21 cellular contexts compared by ENCODE assay signal in the genomic region with DNA sequence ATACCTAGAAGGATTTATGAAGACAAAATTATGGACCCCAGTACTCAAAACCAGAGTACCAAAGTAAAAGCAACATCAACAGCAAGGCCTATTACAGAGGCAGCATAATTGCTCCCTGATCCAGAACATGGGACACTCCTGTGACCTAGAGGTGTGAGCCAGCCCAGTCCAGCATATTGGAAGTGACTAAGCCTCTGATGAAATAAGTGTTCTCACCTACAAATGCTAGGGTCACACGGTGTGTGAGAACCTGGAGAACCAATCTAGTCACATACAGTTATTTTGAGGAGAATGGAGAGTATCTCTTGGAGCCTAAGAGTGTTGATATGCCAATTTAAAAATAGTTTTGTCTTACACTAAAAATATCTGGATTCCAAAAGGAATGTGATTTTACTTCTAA. TPM values are rescaled to one million over a fixed set of nuclear protein-coding genes. Genes with fewer than 3 reads are reported as not detected.
DNase-seq lines count a peak whose midpoint lies in the region; ATAC-seq and TF ChIP-seq lines count a peak whose summit lies in the region.
"Had no signal": no experiment of that assay in that cellular context is flagged by ENCODE, and none has a peak within 500 bp of the region (broad histone marks: within the 10 kb centered on the region; RNA-seq: fewer than 3 reads in every experiment).

No MANE protein-coding gene starts in this region.

- DNase-seq in HPDE6-E6E7 (ENCODE audit: extremely low spot score) (peak; percentile 37), choroid plexus epithelial cell (ENCODE audit: low read depth) (peak; percentile 71), heart right ventricle (peak in 1 of 2 donors; percentile 57), retinal pigment epithelial cell (ENCODE audit: low read depth) (peak; percentile 50), NCI-H128 (lab: John Stamatoyannopoulos, UW; ENCODE audit: unreplicated experiment) (no peak), activated gamma-delta T cell treated with Interleukin-2 at 50 U/mL for 16 hours (no peak)
- DNase-seq: activated CD4-positive, alpha-beta T cell treated with anti-CD3 and anti-CD28 coated beads for 48 hours; activated naive CD8-positive, alpha-beta T cell treated with anti-CD3 and anti-CD28 coated beads, Interleukin-2, amount 50 U/mL, for 24 hours; C1 segment of cervical spinal cord; kidney glomerular epithelial cell; midbrain; NCI-H1694 treated with DMSO at 0.1 percent for 48 hours; NCI-H226; nephron progenitor cell; posterior cingulate gyrus; stimulated activated CD4-positive, alpha-beta T cell treated with anti-CD3 and anti-CD28 coated beads, Interleukin-12 subunit alpha, Interleukin-12 subunit beta, amount 100 ng/mL, for 4 hours; stimulated activated CD8-positive, alpha-beta memory T cell treated with anti-CD3 and anti-CD28 coated beads, Interleukin-4, amount 100 ng/mL, for 48 hours; SW 1271 had no signal

- no peaks in the 10 kb centered on the region for H3K36me3 ChIP-seq in heart right ventricle

- no peaks in the 10 kb centered on the region for H3K27me3 ChIP-seq in heart right ventricle

- intact Hi-C loops in heart right ventricle (cut with DNase I): loop anchor here in 1 of 10 donors (10.0 kb wide), 1 partner anchor 63 kb away; no protein-coding TSS in a partner anchor

- H3K9me3 ChIP-seq in heart right ventricle: no peaks in the 10 kb centered on the region

- WGBS in heart right ventricle, 2 donors: 46 to 47% methylated on average over 1 of the region's 1 CpG

- TF ChIP-seq CTCF in choroid plexus epithelial cell (conservative IDR thresholded peaks at IDR 0.05; ENCODE audit: low read depth, low read length) (no peak), heart right ventricle (IDR thresholded peaks at IDR 0.05) (no peak), retinal pigment epithelial cell (conservative IDR thresholded peaks at IDR 0.05; ENCODE audit: low read depth, low read length) (no peak)

- H3K27ac ChIP-seq in heart right ventricle: peak overlapping the region; percentile 8 to 79 (median 68)

- ATAC-seq in heart right ventricle (peak; percentile 74 to 98 (median 91)), HG03175 (IDR thresholded peaks at IDR 0.05; ENCODE audit: unreplicated experiment) (no peak), HG02973 (IDR thresholded peaks at IDR 0.05; ENCODE audit: unreplicated experiment) (no peak)
- ATAC-seq: activated naive CD8-positive, alpha-beta T cell treated with anti-CD3 and anti-CD28 coated beads, Interleukin-2, amount 50 U/mL, for 24 hours had no signal

- peaks cover 2 to 51% (median 25%) of the 10 kb centered on the region in 9 donors for H3K4me1 ChIP-seq in heart right ventricle

- H3K4me3 ChIP-seq in choroid plexus epithelial cell (ENCODE audit: low read depth, low read length) (no peak overlapping the region), heart right ventricle (no peak overlapping the region), retinal pigment epithelial cell (ENCODE audit: low read length) (no peak overlapping the region)

RNA-seq across cellular contexts. Expression of a gene that starts 57.0 kb away (rescaled TPM):
- total RNA-seq in heart right ventricle: 1,000 to 10,000 TPM in 5 of 10 donors, 100 to 1,000 TPM in 5; 509 to 1,458 (median 988) TPM
- 100 to 1,000 TPM; 190 to 586 TPM for polyA plus RNA-seq in heart right ventricle
- total RNA-seq: activated T-helper 2 cell treated with anti-CD3 and anti-CD28 coated beads, Interferon-gamma antibody, Interleukin-2, Interleukin-4, amounts not matched to agents 10 μg/mL and 5 μg/mL and 100 μg/mL, durations not matched to agents 14 hours and 24 hours and 36 hours had no signal

Comparison
In these comparisons a context has a peak if more than half of its experiments do, and no peak if none do; other contexts are left out.
1. DNase-seq: peak in HPDE6-E6E7 (single experiment), choroid plexus epithelial cell (single experiment) and retinal pigment epithelial cell (single experiment); none in NCI-H128 (single experiment) and activated gamma-delta T cell treated with Interleukin-2 at 50 U/mL for 16 hours (single experiment).
2. ATAC-seq: peak in heart right ventricle (8 of 8); none in HG03175 (single experiment) and HG02973 (single experiment).